In genomic region chr16:69339289-69340094, GRCh38 we compare ENCODE assay signal across 8 cellular contexts.
DNase-seq lines count a peak whose midpoint lies in the region; ATAC-seq and FAIRE-seq lines count a peak whose summit lies in the region.

Gene COG8, minus strand, starts transcription at chr16:69339564. Its CDS starts 12 bp downstream, at chr16:69339552.
Gene NIP7, plus strand, starts transcription at chr16:69339772. Its CDS starts 58 bp downstream, at chr16:69339830.

- H3K4me1 ChIP-seq in BLaER1: peaks cover 44% of the 10 kb centered on the region

- H3K27ac ChIP-seq in BLaER1 (peak within 1 kb of the TSS; percentile 98), cingulate gyrus (ENCODE audit: low read depth, low read length) (peak within 1 kb of the TSS; percentile 88)

- peak within 1 kb of the TSS; percentile 98 for H3K4me2 ChIP-seq in BLaER1

- H4K20me1 ChIP-seq in BLaER1: peaks cover 19% of the 10 kb centered on the region; the same call in 1 of the 2 replicates

- DNase-seq in GM19239 (ENCODE audit: insufficient read length, low spot score): peak; percentile 94
- peak; percentile 92 for DNase-seq in NCI-H524 treated with DMSO at 0.1 percent for 48 hours (lab: John Stamatoyannopoulos, UW)
- peak; percentile 86 to 90 for DNase-seq in activated CD4-positive, alpha-beta T cell treated with anti-CD3 and anti-CD28 coated beads for 4 hours
- DNase-seq in kidney glomerular epithelial cell (lab: John Stamatoyannopoulos, UW): peak; percentile 99
- DNase-seq in stimulated activated CD4-positive, alpha-beta T cell treated with anti-CD3 and anti-CD28 coated beads, Interleukin-1b, Interleukin-23, amount 100 ng/mL, for 1 hour (ENCODE audit: low read depth in 2 of 2): peak; percentile 74 to 85

- peak within 1 kb of the TSS; percentile 86 for H3K4me3 ChIP-seq in BLaER1

- peak within 1 kb of the TSS; percentile 90 for H3K9ac ChIP-seq in BLaER1

- H3K9me3 ChIP-seq in BLaER1: no peaks in the 10 kb centered on the region

- peak; percentile 65 for ATAC-seq in HG03457 (IDR thresholded peaks at IDR 0.05; ENCODE audit: unreplicated experiment)

- H3K27me3 ChIP-seq in BLaER1: no peaks in the 10 kb centered on the region

- H3K36me3 ChIP-seq in BLaER1: peaks cover 67% of the 10 kb centered on the region

- peak; percentile 95 for FAIRE-seq in GM19239 (lab: Jason Lieb, UNC)

Comparison
In these comparisons a context has a peak if more than half of its experiments do, and no peak if none do; other contexts are left out.
1. Peak in every context shown above with its lines: DNase-seq, ATAC-seq, H3K4me3 ChIP-seq and H3K27ac ChIP-seq.